ENCODE assay signal across 21 cellular contexts in the genomic region with DNA sequence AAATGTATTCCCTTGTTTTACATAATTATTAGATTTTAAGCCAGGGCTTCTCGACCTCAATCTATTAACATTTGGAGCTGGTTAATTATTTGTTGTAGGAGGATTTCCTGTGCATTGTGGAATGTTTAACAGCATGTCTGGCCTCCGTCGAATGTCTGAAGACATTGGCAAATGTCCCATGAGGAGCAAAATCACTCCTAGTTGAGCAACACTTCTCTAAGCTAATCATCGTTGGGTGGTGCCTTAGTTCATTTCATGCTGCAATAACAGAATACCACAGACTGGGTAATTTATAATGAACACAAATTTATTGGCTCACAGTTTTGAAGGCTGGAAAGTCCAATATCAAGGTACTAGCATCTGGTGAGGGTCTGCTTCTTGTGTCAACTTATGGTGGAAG. TPM values are rescaled to one million over a fixed set of nuclear protein-coding genes. Genes with fewer than 3 reads are reported as not detected.
A peak's percentile ranks its signal among the peaks of the same experiment; 100 is the strongest.
DNase-seq lines count a peak whose midpoint lies in the region; ATAC-seq and TF ChIP-seq lines count a peak whose summit lies in the region.
"Had no signal": no experiment of that assay in that cellular context is flagged by ENCODE, and none has a peak within 500 bp of the region (broad histone marks: within the 10 kb centered on the region; RNA-seq: fewer than 3 reads in every experiment).

No MANE protein-coding gene starts in this region.

- TF ChIP-seq POLR2A in breast epithelium (IDR thresholded peaks at IDR 0.05) (no peak), stomach (IDR thresholded peaks at IDR 0.05) (no peak)

- H3K9ac ChIP-seq in endodermal cell (ENCODE audit: extremely low read depth, low read length, poor library complexity, severe bottlenecking) = no peak overlapping the region

- peak overlapping the region; percentile 84 for H3K27ac Mint-ChIP-seq in MCF 10A (ENCODE audit: low read depth, unreplicated experiment)
- H3K27ac Mint-ChIP-seq in endodermal cell = no peak overlapping the region
- H3K27ac Mint-ChIP-seq: naive B cell had no signal

- H3K4me1 Mint-ChIP-seq in MCF 10A (ENCODE audit: insufficient read depth, unreplicated experiment) (peaks cover 39% of the 10 kb centered on the region), endodermal cell (no peaks in the 10 kb centered on the region)
- H3K4me1 Mint-ChIP-seq: naive B cell had no signal

- POLR2A ChIA-PET in MCF 10A (lab: Yijun Ruan, JAX) = interaction anchor here (0.6 to 1.6 kb wide), 9 partner anchors 13 to 352 kb away, joined by 3 to 9 read pairs (median 3); partner anchors contain the start of gene VPS13A

- WGBS in endodermal cell (ENCODE audit: insufficient coverage in 1 of 2, insufficient read length in 1 of 2), 2 experiments = 99 to 100% methylated on average over 2 to 4 of the region's 4 CpGs
- WGBS in stomach, 5 donors = 24 to 38% (median 28%) methylated on average over 4 of the region's 4 CpGs

- intact Hi-C loops in MCF 10A (cut with micrococcal nuclease) (loop anchor here (10.0 kb wide), 2 partner anchors 291 to 499 kb away; no protein-coding TSS in a partner anchor), breast epithelium (cut with DNase I; ENCODE audit: low total_unique reads) (no loop called here), upper lobe of right lung (cut with DNase I) (no loop called here), stomach (cut with DNase I; ENCODE audit: low total_unique reads) (no loop called here)

- H3K36me3 ChIP-seq in breast epithelium (no peaks in the 10 kb centered on the region), upper lobe of right lung (no peaks in the 10 kb centered on the region), endodermal cell (ENCODE audit: control insufficient read depth, insufficient read depth, low read length) (no peaks in the 10 kb centered on the region), stomach (no peaks in the 10 kb centered on the region)
- H3K36me3 ChIP-seq: esophagus muscularis mucosa, lower lobe of right lung, upper lobe of left lung had no signal

- H3K36me3 Mint-ChIP-seq in MCF 10A (ENCODE audit: insufficient read depth, unreplicated experiment) (no peaks in the 10 kb centered on the region), endodermal cell (ENCODE audit: low read depth) (no peaks in the 10 kb centered on the region)
- H3K36me3 Mint-ChIP-seq: naive B cell had no signal

- TF ChIP-seq CTCF in MCF 10A (IDR thresholded peaks at IDR 0.05; ENCODE audit: unreplicated experiment) (no peak), breast epithelium (IDR thresholded peaks at IDR 0.05) (no peak), cardiac fibroblast (IDR thresholded peaks at IDR 0.05; ENCODE audit: low read depth, low read length) (no peak), foreskin keratinocyte (conservative IDR thresholded peaks at IDR 0.05) (no peak), upper lobe of right lung (IDR thresholded peaks at IDR 0.05) (no peak), endodermal cell (conservative IDR thresholded peaks at IDR 0.05) (no peak), stomach (IDR thresholded peaks at IDR 0.05) (no peak)

- BruUV-seq in MCF 10A (replicated peaks; lab: Mats Ljungman, UMichigan) = no TSS peak

- CTCF ChIA-PET in MCF 10A (lab: Yijun Ruan, JAX) = interaction anchor here (0.6 to 8.2 kb wide), 8 partner anchors 13 to 506 kb away, joined by 3 to 100 read pairs (median 3); no protein-coding TSS in a partner anchor

- DNase-seq in MCF 10A (ENCODE audit: unreplicated experiment) (peak; percentile 81), breast epithelium (ENCODE audit: low spot score in 2 of 2) (no peak), cardiac fibroblast (ENCODE audit: low read depth in 2 of 2) (peak; percentile 91 to 92), foreskin keratinocyte (peak; percentile 42 to 58), upper lobe of right lung (no peak), endodermal cell (no peak), T-helper 2 cell (no peak), stomach (no peak)
- DNase-seq: activated CD8-positive, alpha-beta memory T cell treated with anti-CD3 and anti-CD28 coated beads, Interleukin-2, amount 50 U/mL, for 4 hours; activated naive CD4-positive, alpha-beta T cell; cortex of kidney; GOT3; lower lobe of right lung; naive B cell; NCI-H187; NCI-H446 treated with DMSO at 0.1 percent for 48 hours; posterior cingulate gyrus; stimulated activated naive CD8-positive, alpha-beta T cell treated with anti-CD3 and anti-CD28 coated beads, Interleukin-15, Interleukin-2, amounts not matched to agents 100 U/mL and 50 U/mL, for 24 hours; T-helper 9 cell; upper lobe of left lung had no signal

- ATAC-seq in foreskin keratinocyte (no peak), upper lobe of right lung (peak; percentile 23)
- ATAC-seq: lower lobe of right lung; stimulated activated naive CD8-positive, alpha-beta T cell treated with anti-CD3 and anti-CD28 coated beads, Interleukin-15, Interleukin-2, amounts not matched to agents 100 U/mL and 50 U/mL, for 24 hours had no signal

- H3K4me3 Mint-ChIP-seq in MCF 10A (ENCODE audit: unreplicated experiment) (peak overlapping the region; percentile 46), endodermal cell (no peak overlapping the region)
- H3K4me3 Mint-ChIP-seq: naive B cell had no signal

- H3K4me1 ChIP-seq in breast epithelium = no peaks in the 10 kb centered on the region
- H3K4me1 ChIP-seq in foreskin keratinocyte = peaks cover 5% of the 10 kb centered on the region
- no peaks in the 10 kb centered on the region for H3K4me1 ChIP-seq in upper lobe of right lung
- no peaks in the 10 kb centered on the region for H3K4me1 ChIP-seq in endodermal cell (ENCODE audit: control insufficient read depth, insufficient read depth, low read length)
- H3K4me1 ChIP-seq in stomach = no peaks in the 10 kb centered on the region

- H3K4me3 ChIP-seq in breast epithelium = no peak overlapping the region
- no peak overlapping the region for H3K4me3 ChIP-seq in cardiac fibroblast (replicated peaks in 1 of 2; ENCODE audit: low read depth in 2 of 2, low read length in 2 of 2)
- H3K4me3 ChIP-seq in upper lobe of right lung = no peak overlapping the region
- H3K4me3 ChIP-seq in endodermal cell (ENCODE audit: low read length) = no peak overlapping the region
- H3K4me3 ChIP-seq in stomach = no peak overlapping the region
- H3K4me3 ChIP-seq: esophagus muscularis mucosa, lower lobe of right lung, upper lobe of left lung had no signal

- H3K9me3 Mint-ChIP-seq in MCF 10A (ENCODE audit: unreplicated experiment) (no peaks in the 10 kb centered on the region), endodermal cell (peaks cover 2% of the 10 kb centered on the region)
- H3K9me3 Mint-ChIP-seq: naive B cell had no signal

- no peak for TF ChIP-seq EP300 in stomach (IDR thresholded peaks at IDR 0.05)

- no peaks in the 10 kb centered on the region for H3K27me3 ChIP-seq in breast epithelium
- no peaks in the 10 kb centered on the region for H3K27me3 ChIP-seq in foreskin keratinocyte
- H3K27me3 ChIP-seq in upper lobe of right lung = no peaks in the 10 kb centered on the region
- no peaks in the 10 kb centered on the region for H3K27me3 ChIP-seq in endodermal cell (ENCODE audit: control insufficient read depth, insufficient read depth, low read length, poor library complexity, severe bottlenecking)
- H3K27me3 ChIP-seq in stomach = peaks cover 0 to 4% (median 0%) of the 10 kb centered on the region in 3 donors
- H3K27me3 ChIP-seq: esophagus muscularis mucosa, upper lobe of left lung had no signal

- H3K27me3 Mint-ChIP-seq in MCF 10A (ENCODE audit: insufficient read depth, unreplicated experiment) = no peaks in the 10 kb centered on the region
- no peaks in the 10 kb centered on the region for H3K27me3 Mint-ChIP-seq in endodermal cell (ENCODE audit: insufficient read depth)

- H3K9me3 ChIP-seq in breast epithelium = no peaks in the 10 kb centered on the region
- no peaks in the 10 kb centered on the region for H3K9me3 ChIP-seq in upper lobe of right lung
- H3K9me3 ChIP-seq in endodermal cell (ENCODE audit: control insufficient read depth, low read length) = no peaks in the 10 kb centered on the region
- no peaks in the 10 kb centered on the region for H3K9me3 ChIP-seq in stomach
- H3K9me3 ChIP-seq: esophagus muscularis mucosa, lower lobe of right lung, upper lobe of left lung had no signal

- no peak overlapping the region for H3K27ac ChIP-seq in breast epithelium
- no peak overlapping the region for H3K27ac ChIP-seq in foreskin keratinocyte
- H3K27ac ChIP-seq in upper lobe of right lung = no peak overlapping the region
- H3K27ac ChIP-seq in endodermal cell (ENCODE audit: low read depth, low read length) = no peak overlapping the region
- H3K27ac ChIP-seq in stomach = no peak overlapping the region
- H3K27ac ChIP-seq: esophagus muscularis mucosa, lower lobe of right lung, upper lobe of left lung had no signal

RNA-seq across cellular contexts. Expression of gene VPS13A, which starts 13.4 kb away (rescaled TPM):
- total RNA-seq in MCF 10A (2022) (23.5 and 29.6 TPM in 2 replicates), breast epithelium (10 to 100 TPM; 26.7 to 62.2 (median 50.5) TPM), foreskin keratinocyte (25.3 and 31.6 TPM in 2 replicates), upper lobe of right lung (44.0 TPM), endodermal cell (10 to 100 TPM; 37.2 to 41.6 TPM), stomach (10 to 100 TPM; 17.5 to 87.6 (median 60.4) TPM)
- polyA plus RNA-seq in foreskin keratinocyte (6.3 and 6.5 TPM in 2 replicates), stomach (10 to 100 TPM in 1 of 3 donors, 1 to 10 TPM in 2; 3.1 to 14.1 (median 5.2) TPM)
- 14.3 TPM for polyA plus RNA-seq in endodermal cell (2013, experiment 1 of 2)
- polyA plus RNA-seq in endodermal cell (2013, experiment 2 of 2) = 14.9 TPM

Comparison
In these comparisons a context has a peak if more than half of its experiments do, and no peak if none do; other contexts are left out.
1. DNase-seq: peak in MCF 10A (single experiment), cardiac fibroblast (2 of 2) and foreskin keratinocyte (2 of 2); none in breast epithelium (0 of 2), upper lobe of right lung (single experiment), endodermal cell (single experiment), T-helper 2 cell (0 of 5) and stomach (single experiment).